14 cellular contexts compared by ENCODE assay signal in the genomic region with DNA sequence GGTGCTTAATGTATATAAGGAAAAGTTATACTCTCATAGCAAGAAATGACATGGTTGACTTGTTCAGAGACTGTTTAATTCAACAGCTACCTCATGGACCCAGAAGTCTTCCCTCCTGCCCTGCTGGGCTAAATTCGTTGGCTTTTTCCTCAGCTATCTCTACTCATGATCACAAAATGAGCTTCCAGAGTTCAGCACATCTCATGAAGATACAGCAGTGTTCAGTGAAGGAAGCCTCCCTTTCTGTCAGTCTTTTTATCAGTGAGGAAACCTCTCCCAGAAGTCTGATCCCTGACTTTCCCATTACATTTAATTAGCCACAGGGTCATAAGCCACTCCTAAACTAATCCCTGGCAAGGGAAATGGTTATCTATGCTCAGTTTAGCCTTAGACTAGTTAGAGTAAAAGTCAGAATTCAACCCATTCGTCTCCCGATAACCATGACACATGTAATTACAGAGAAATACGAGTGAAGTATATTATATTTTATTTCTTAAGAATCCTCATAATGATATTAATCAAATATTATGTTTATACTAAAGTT.
DNase-seq lines count a peak whose midpoint lies in the region; TF ChIP-seq lines count a peak whose summit lies in the region.
"Had no signal": no experiment of that assay in that cellular context is flagged by ENCODE, and none has a peak within 500 bp of the region (broad histone marks: within the 10 kb centered on the region; RNA-seq: fewer than 3 reads in every experiment).

No MANE protein-coding gene starts in this region.

- no peak for TF ChIP-seq CTCF in WERI-Rb-1 (IDR thresholded peaks at IDR 0.05; ENCODE audit: low read depth, low read length)

- no CpG with 5 or more reads among the region's 4 CpGs for WGBS in trophoblast cell (ENCODE audit: extremely low coverage, insufficient coverage, insufficient read length)

- H3K4me2 ChIP-seq in trophoblast cell (ENCODE audit: low read length) = no peak overlapping the region
- H3K4me2 ChIP-seq: A549, BLaER1 had no signal

- no peak overlapping the region for H3K23ac ChIP-seq in trophoblast cell (ENCODE audit: low read length)

- no peak overlapping the region for H4K12ac ChIP-seq in trophoblast cell (ENCODE audit: low read depth, low read length)

- H2BK5ac ChIP-seq in trophoblast cell (ENCODE audit: low read depth, low read length, poor library complexity) = no peak overlapping the region

- H3K4me1 ChIP-seq in trophoblast cell (ENCODE audit: control insufficient read depth in 1 of 2, insufficient read depth in 2 of 2, low read length in 2 of 2) = no peaks in the 10 kb centered on the region
- H3K4me1 ChIP-seq: BLaER1, Caco-2 had no signal

- peak overlapping the region; percentile 48 for H3K27ac ChIP-seq in KOPT-K1 (ENCODE audit: low read depth, low read length, poor library complexity, severe bottlenecking)
- H3K27ac ChIP-seq in WERI-Rb-1 = peak overlapping the region; percentile 86
- no peak overlapping the region for H3K27ac ChIP-seq in trophoblast cell (ENCODE audit: low read depth, low read length)
- H3K27ac ChIP-seq: A549, BLaER1 had no signal

- H3K9me3 ChIP-seq in KOPT-K1 (ENCODE audit: insufficient read depth, low read length, poor library complexity, severe bottlenecking) (no peaks in the 10 kb centered on the region), WERI-Rb-1 (ENCODE audit: severe bottlenecking) (no peaks in the 10 kb centered on the region), trophoblast cell (ENCODE audit: insufficient read depth, low read depth, low read length) (no peaks in the 10 kb centered on the region)
- H3K9me3 ChIP-seq: A549, BLaER1, Caco-2, HAP-1 had no signal

- H3K4me3 ChIP-seq in WERI-Rb-1 (ENCODE audit: low read depth, low read length) = peak overlapping the region; percentile 2; the same call in 1 of the 2 replicates
- H3K4me3 ChIP-seq in trophoblast cell (ENCODE audit: low read depth, low read length) = no peak overlapping the region
- H3K4me3 ChIP-seq: A549, BLaER1, HAP-1 had no signal

- no peaks in the 10 kb centered on the region for H3K36me3 ChIP-seq in KOPT-K1 (ENCODE audit: insufficient read depth, low read length)
- no peaks in the 10 kb centered on the region for H3K36me3 ChIP-seq in WERI-Rb-1
- H3K36me3 ChIP-seq in trophoblast cell (ENCODE audit: control insufficient read depth in 1 of 2, insufficient read depth in 2 of 2, low read length in 2 of 2) = no peaks in the 10 kb centered on the region
- H3K36me3 ChIP-seq: BLaER1, HAP-1 had no signal

- H4K91ac ChIP-seq in trophoblast cell (ENCODE audit: low read depth, low read length) = no peak overlapping the region

- no peak overlapping the region for H2AFZ ChIP-seq in trophoblast cell (ENCODE audit: insufficient read depth, low read length, poor library complexity)

- no peaks in the 10 kb centered on the region for H3K79me2 ChIP-seq in trophoblast cell (ENCODE audit: control insufficient read depth, insufficient read depth, low read length, poor library complexity)

- DNase-seq in NCI-H82 (lab: John Stamatoyannopoulos, UW) = peak; percentile 85
- DNase-seq in WERI-Rb-1 = peak; percentile 37
- no peak for DNase-seq in activated CD4-positive, alpha-beta T cell treated with anti-CD3 and anti-CD28 coated beads for 48 hours
- DNase-seq in central memory CD4-positive, alpha-beta T cell = no peak
- no peak for DNase-seq in activated naive CD4-positive, alpha-beta T cell (lab: John Stamatoyannopoulos, UW)
- DNase-seq in trophoblast cell = no peak
- DNase-seq: Caco-2; CD8-positive, alpha-beta memory T cell; DMS 273 treated with DMSO at 0.1 percent for 48 hours; IMR-90 had no signal

- H3K9ac ChIP-seq in trophoblast cell (ENCODE audit: low read length) = no peak overlapping the region
- H3K9ac ChIP-seq: BLaER1 had no signal

- H3K14ac ChIP-seq in trophoblast cell (ENCODE audit: low read length) = no peak overlapping the region

- H2AK5ac ChIP-seq in trophoblast cell (ENCODE audit: low read length) = no peak overlapping the region

- no peaks in the 10 kb centered on the region for H3K79me1 ChIP-seq in trophoblast cell (ENCODE audit: low read length)

- H3K4ac ChIP-seq in trophoblast cell (ENCODE audit: low read depth, low read length) = no peak overlapping the region

- no peak overlapping the region for H2BK12ac ChIP-seq in trophoblast cell (ENCODE audit: low read length)

- no peak overlapping the region for H2BK120ac ChIP-seq in trophoblast cell (ENCODE audit: insufficient read depth, low read length, poor library complexity)

- no peak overlapping the region for H4K8ac ChIP-seq in trophoblast cell (ENCODE audit: low read depth, low read length)

- H3K27me3 ChIP-seq in WERI-Rb-1 (ENCODE audit: insufficient read depth, low read depth, severe bottlenecking) (no peaks in the 10 kb centered on the region), trophoblast cell (ENCODE audit: insufficient read depth, low read length) (no peaks in the 10 kb centered on the region)
- H3K27me3 ChIP-seq: BLaER1 had no signal

- H3K18ac ChIP-seq in trophoblast cell (ENCODE audit: low read length) = no peak overlapping the region

Comparison
In these comparisons a context has a peak if more than half of its experiments do, and no peak if none do; other contexts are left out.
1. DNase-seq: peak in NCI-H82 (single experiment) and WERI-Rb-1 (single experiment); none in activated CD4-positive, alpha-beta T cell treated with anti-CD3 and anti-CD28 coated beads for 48 hours (single experiment), central memory CD4-positive, alpha-beta T cell (single experiment), activated naive CD4-positive, alpha-beta T cell (0 of 4) and trophoblast cell (0 of 2).